Comparison of ENCODE assay signal across 10 cellular contexts in the genomic region with DNA sequence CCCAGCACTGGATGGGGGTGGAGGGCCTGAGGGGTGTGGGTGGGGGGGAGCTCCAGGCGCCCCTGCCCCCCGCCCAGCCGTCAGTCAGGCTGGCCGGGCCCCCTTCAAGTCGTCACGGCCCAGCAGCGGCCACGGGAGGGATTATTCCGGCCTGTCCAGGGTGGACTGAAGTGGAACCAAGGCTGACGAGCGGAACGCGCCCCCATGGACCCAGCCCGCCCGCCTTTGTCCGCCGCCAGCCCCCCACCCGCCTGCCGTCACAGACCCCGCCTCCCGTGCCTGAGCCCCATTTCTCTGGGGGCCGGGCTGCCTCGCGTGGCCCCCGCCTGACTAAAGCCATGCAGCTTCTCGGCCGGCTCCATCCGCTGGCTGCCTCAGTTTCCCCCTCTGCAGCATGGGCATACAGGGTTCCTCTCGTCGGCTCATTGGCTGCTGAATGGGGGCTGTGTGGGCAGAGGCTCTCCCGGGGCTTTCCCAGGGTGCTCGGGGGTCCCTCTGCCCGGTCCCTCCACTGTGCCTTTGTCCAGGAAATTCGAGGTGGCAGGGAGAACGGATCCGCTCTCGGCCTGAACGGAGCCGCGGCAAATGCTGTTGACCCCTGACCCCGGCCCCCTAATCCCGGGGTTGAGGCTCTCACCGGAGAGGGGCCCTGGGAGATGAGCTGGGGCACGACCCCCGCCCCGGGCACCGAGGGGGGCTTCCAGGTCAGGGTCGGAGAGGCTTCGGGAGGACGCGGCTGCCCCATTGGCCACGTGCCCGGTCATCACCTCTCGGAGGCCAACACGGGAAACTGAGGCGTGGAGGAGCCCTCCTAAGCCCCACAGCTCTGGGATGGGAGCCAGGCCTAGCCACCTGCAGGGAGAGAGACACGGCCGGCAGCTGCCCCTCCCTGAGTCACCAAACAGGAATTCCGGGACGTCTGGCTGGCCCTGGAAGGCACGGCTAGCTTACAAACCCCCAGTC. TPM values are rescaled to one million over a fixed set of nuclear protein-coding genes. Genes with fewer than 3 reads are reported as not detected.
DNase-seq lines count a peak whose midpoint lies in the region; ATAC-seq and TF ChIP-seq lines count a peak whose summit lies in the region.
"Had no signal": no experiment of that assay in that cellular context is flagged by ENCODE, and none has a peak within 500 bp of the region (broad histone marks: within the 10 kb centered on the region; RNA-seq: fewer than 3 reads in every experiment).

No MANE protein-coding gene starts in this region.

- no peak overlapping the region for H3K4me2 ChIP-seq in osteoblast (ENCODE audit: insufficient read depth, low read length)

- H3K27me3 ChIP-seq in NT2/D1 (ENCODE audit: insufficient read depth, insufficient read length): peaks cover 24% of the 10 kb centered on the region
- peaks cover 21% of the 10 kb centered on the region for H3K27me3 ChIP-seq in ectodermal cell (ENCODE audit: control insufficient read depth, insufficient read depth, low read length, poor library complexity, severe bottlenecking)
- peaks cover 25% of the 10 kb centered on the region for H3K27me3 ChIP-seq in osteoblast (ENCODE audit: insufficient read depth, low read length)

- TF ChIP-seq CTCF in osteoblast (IDR thresholded peaks at IDR 0.05; ENCODE audit: extremely low read depth, low read depth, low read length): no peak

- H4K20me1 ChIP-seq in osteoblast (ENCODE audit: insufficient read depth, low read length): no peaks in the 10 kb centered on the region

- WGBS in ectodermal cell, 2 experiments: 79 to 83% methylated on average over 61 of the region's 61 CpGs

- no peak overlapping the region for H2AFZ ChIP-seq in osteoblast (ENCODE audit: low read length)

- H3K79me2 ChIP-seq in osteoblast (ENCODE audit: insufficient read depth, low read length): no peaks in the 10 kb centered on the region

- peaks cover 26% of the 10 kb centered on the region for H3K4me1 ChIP-seq in NT2/D1 (ENCODE audit: insufficient read depth, insufficient read length)
- H3K4me1 ChIP-seq in ectodermal cell (ENCODE audit: control insufficient read depth, insufficient read depth, low read length): peaks cover 10% of the 10 kb centered on the region
- H3K4me1 ChIP-seq in osteoblast (ENCODE audit: insufficient read depth, low read length): no peaks in the 10 kb centered on the region

- no peak overlapping the region for H3K9ac ChIP-seq in NT2/D1 (ENCODE audit: insufficient read length, low read depth)

- no peaks in the 10 kb centered on the region for H3K36me3 ChIP-seq in NT2/D1 (ENCODE audit: insufficient read depth, insufficient read length, low read length)
- H3K36me3 ChIP-seq in ectodermal cell (ENCODE audit: control insufficient read depth, insufficient read depth, low read length): no peaks in the 10 kb centered on the region
- H3K36me3 ChIP-seq in osteoblast (ENCODE audit: insufficient read depth, low read length): no peaks in the 10 kb centered on the region

- no peaks in the 10 kb centered on the region for H3K9me3 ChIP-seq in NT2/D1 (ENCODE audit: insufficient read depth, low read length)
- H3K9me3 ChIP-seq in ectodermal cell (ENCODE audit: control insufficient read depth, low read length): no peaks in the 10 kb centered on the region
- no peaks in the 10 kb centered on the region for H3K9me3 ChIP-seq in osteoblast (ENCODE audit: low read depth, low read length)

- no peak for ATAC-seq in GM21723 (IDR thresholded peaks at IDR 0.05; ENCODE audit: unreplicated experiment)

- DNase-seq in ELR (ENCODE audit: low read depth) (peak; percentile 77), NT2/D1 (ENCODE audit: low read depth, low spot score) (peak; percentile 42), osteoblast (ENCODE audit: insufficient read length, low spot score, missing footprints) (peak; percentile 98), NCI-H345 (lab: John Stamatoyannopoulos, UW) (no peak), NCI-H1436 (lab: John Stamatoyannopoulos, UW) (no peak)
- no peak for DNase-seq in activated naive CD4-positive, alpha-beta T cell (lab: John Stamatoyannopoulos, UW)
- DNase-seq: KG1, NCI-H774 had no signal

- H3K27ac ChIP-seq in ectodermal cell (ENCODE audit: insufficient read depth, low read depth, low read length, poor library complexity, severe bottlenecking): peak overlapping the region; percentile 36
- no peak overlapping the region for H3K27ac ChIP-seq in osteoblast (ENCODE audit: low read depth, low read length)

- H3K4me3 ChIP-seq in NT2/D1 (ENCODE audit: insufficient read length, low read depth) (no peak overlapping the region), ectodermal cell (ENCODE audit: insufficient read depth, low read depth, low read length) (no peak overlapping the region), osteoblast (ENCODE audit: insufficient read depth, low read length) (no peak overlapping the region)

RNA-seq across cellular contexts. Expression of a gene that starts 27.3 kb away (rescaled TPM):
- polyA plus RNA-seq in ectodermal cell (2013, experiment 1 of 4): 34.3 TPM
- polyA plus RNA-seq in ectodermal cell (2013, experiment 2 of 4): 34.7 TPM
- polyA plus RNA-seq in ectodermal cell (2013, experiment 3 of 4): 35.1 TPM
- polyA plus RNA-seq in ectodermal cell (2013, experiment 4 of 4): 33.8 TPM
- total RNA-seq in osteoblast: not detected in 2 replicates

RNA-seq across cellular contexts. Expression of a gene that starts 37.7 kb away (rescaled TPM):
- 21.4 TPM for polyA plus RNA-seq in ectodermal cell (2013, experiment 1 of 4)
- 22.6 TPM for polyA plus RNA-seq in ectodermal cell (2013, experiment 2 of 4)
- polyA plus RNA-seq in ectodermal cell (2013, experiment 3 of 4): 23.2 TPM
- polyA plus RNA-seq in ectodermal cell (2013, experiment 4 of 4): 22.3 TPM
- 21.8 and 25.0 TPM in 2 replicates for total RNA-seq in osteoblast

RNA-seq across cellular contexts. Expression of a gene that starts 43.9 kb away (rescaled TPM):
- polyA plus RNA-seq in ectodermal cell (2013, experiment 1 of 4): 532 TPM
- polyA plus RNA-seq in ectodermal cell (2013, experiment 2 of 4): 509 TPM
- polyA plus RNA-seq in ectodermal cell (2013, experiment 3 of 4): 334 TPM
- 373 TPM for polyA plus RNA-seq in ectodermal cell (2013, experiment 4 of 4)
- 300 and 380 TPM in 2 replicates for total RNA-seq in osteoblast

Comparison
In these comparisons a context has a peak if more than half of its experiments do, and no peak if none do; other contexts are left out.
1. DNase-seq: peak in ELR (single experiment), NT2/D1 (single experiment) and osteoblast (single experiment); none in NCI-H345 (single experiment), activated naive CD4-positive, alpha-beta T cell (0 of 4) and NCI-H1436 (single experiment).